ENCODE assay signal across 8 cellular contexts in the genomic region with DNA sequence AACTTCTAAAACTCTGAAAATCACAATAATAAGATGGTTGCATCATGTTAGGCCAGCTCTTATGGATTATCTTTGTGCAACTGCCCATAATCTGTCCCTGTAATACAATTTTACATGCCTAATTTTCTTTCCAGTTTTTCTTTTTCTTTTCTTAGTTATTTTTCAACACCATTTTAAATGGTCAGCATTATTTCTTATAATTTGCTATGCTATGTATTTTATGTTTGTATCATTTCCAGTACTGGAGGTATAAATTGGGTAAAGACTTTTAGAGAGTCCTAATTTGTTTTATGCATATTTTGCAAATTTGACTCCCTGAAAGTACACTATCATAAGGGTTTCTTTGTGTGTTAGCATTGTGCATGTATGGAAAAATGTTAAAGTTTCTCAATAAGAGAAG.
"Had no signal": no experiment of that assay in that cellular context is flagged by ENCODE, and none has a peak within 500 bp of the region (broad histone marks: within the 10 kb centered on the region; RNA-seq: fewer than 3 reads in every experiment).

No MANE protein-coding gene starts in this region.

- H3K36me3 ChIP-seq: HAP-1 had no signal

- ATAC-seq: HCT116 had no signal

- H3K9ac ChIP-seq: GM23248 had no signal

- H2AFZ ChIP-seq: GM23248 had no signal

- H3K4me3 ChIP-seq: GM23248, HAP-1 had no signal

- H3K4me1 ChIP-seq: HAP-1 had no signal

- H3K9me3 ChIP-seq: HAP-1 had no signal

- H3K27ac ChIP-seq: GM23248, HL-60 had no signal

- DNase-seq: GM23248, GOT3, H7, HFFc6, KG1 had no signal
